In the genomic region with DNA sequence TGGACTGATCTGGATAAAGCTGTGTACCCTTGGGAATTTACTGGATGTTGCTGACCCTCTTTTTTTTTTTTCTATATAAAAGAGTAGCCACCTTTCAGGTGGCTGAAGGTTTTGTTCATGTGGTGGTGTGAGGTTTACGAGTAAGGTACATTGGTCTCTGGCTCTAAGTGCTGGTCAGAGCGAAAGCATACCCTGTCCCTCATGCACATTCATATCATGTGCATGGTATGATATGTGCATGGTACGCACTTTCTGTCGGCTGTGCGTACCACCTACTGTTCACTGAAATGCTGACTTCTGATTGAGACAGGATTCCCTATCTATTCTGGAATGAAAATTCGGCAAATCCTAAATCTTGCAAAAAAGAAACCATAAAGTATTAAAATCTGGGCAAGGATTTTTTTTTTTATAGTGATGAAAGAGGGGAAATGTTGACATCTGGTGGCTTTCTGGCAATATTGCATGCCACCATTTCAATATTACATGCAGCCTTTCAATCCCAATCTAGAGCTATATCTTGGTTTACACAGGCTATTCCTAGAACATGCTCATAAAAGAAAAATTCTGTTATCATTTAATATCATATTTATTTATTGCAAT, we compare ENCODE assay signal across 9 cellular contexts.
A peak's percentile ranks its signal among the peaks of the same experiment; 100 is the strongest.
DNase-seq lines count a peak whose midpoint lies in the region; ATAC-seq, FAIRE-seq and TF ChIP-seq lines count a peak whose summit lies in the region.
"Had no signal": no experiment of that assay in that cellular context is flagged by ENCODE, and none has a peak within 500 bp of the region (broad histone marks: within the 10 kb centered on the region; RNA-seq: fewer than 3 reads in every experiment).

No MANE protein-coding gene starts in this region.

- no peak for FAIRE-seq in H54 (lab: Jason Lieb, UNC)

- peak overlapping the region; percentile 70 for H3K4me3 ChIP-seq in endocrine pancreas (ENCODE audit: control insufficient read depth, insufficient read depth, low read length)

- no peak overlapping the region for H3K9ac ChIP-seq in endocrine pancreas (ENCODE audit: control insufficient read depth, insufficient read depth, low read length)

- ATAC-seq in GM19452 (IDR thresholded peaks at IDR 0.05; ENCODE audit: unreplicated experiment) (peak; percentile 31), GM18505 (IDR thresholded peaks at IDR 0.05; ENCODE audit: unreplicated experiment) (no peak)

- no peaks in the 10 kb centered on the region for H3K9me3 ChIP-seq in endocrine pancreas (ENCODE audit: control insufficient read depth, low read length)

- no peak overlapping the region for H3K27ac ChIP-seq in substantia nigra (ENCODE audit: low read depth, low read length, poor library complexity, severe bottlenecking)

- H3K4me1 ChIP-seq in endocrine pancreas (ENCODE audit: control insufficient read depth, insufficient read depth, low read length) = peaks cover 5% of the 10 kb centered on the region

- peaks cover 2% of the 10 kb centered on the region for H3K36me3 ChIP-seq in endocrine pancreas (ENCODE audit: control insufficient read depth, insufficient read depth, low read length)

- TF ChIP-seq POLR2A in H54 (IDR thresholded peaks at IDR 0.05; ENCODE audit: low read depth, low read length) = no peak
- no peak for TF ChIP-seq POLR2A in GM18505 (IDR thresholded peaks at IDR 0.05; ENCODE audit: borderline replicate concordance, extremely low read depth, insufficient read depth, insufficient read length)

- no peaks in the 10 kb centered on the region for H3K27me3 ChIP-seq in endocrine pancreas (ENCODE audit: control insufficient read depth, insufficient read depth, low read length)

- peak; percentile 39 for DNase-seq in CD1c-positive myeloid dendritic cell (ENCODE audit: extremely low spot score)
- DNase-seq in NCI-H2227 (lab: John Stamatoyannopoulos, UW; ENCODE audit: unreplicated experiment) = peak; percentile 26
- peak; percentile 37 for DNase-seq in pons (ENCODE audit: low spot score)
- no peak for DNase-seq in H54 (ENCODE audit: insufficient read length, low spot score)
- DNase-seq in substantia nigra (lab: John Stamatoyannopoulos, UW) = no peak
- DNase-seq: naive B cell had no signal

Comparison
In these comparisons a context has a peak if more than half of its experiments do, and no peak if none do; other contexts are left out.
1. DNase-seq: peak in CD1c-positive myeloid dendritic cell (single experiment), NCI-H2227 (single experiment) and pons (single experiment); none in H54 (single experiment) and substantia nigra (0 of 49).